Comparison of ENCODE assay signal across 22 cellular contexts in the genomic region with DNA sequence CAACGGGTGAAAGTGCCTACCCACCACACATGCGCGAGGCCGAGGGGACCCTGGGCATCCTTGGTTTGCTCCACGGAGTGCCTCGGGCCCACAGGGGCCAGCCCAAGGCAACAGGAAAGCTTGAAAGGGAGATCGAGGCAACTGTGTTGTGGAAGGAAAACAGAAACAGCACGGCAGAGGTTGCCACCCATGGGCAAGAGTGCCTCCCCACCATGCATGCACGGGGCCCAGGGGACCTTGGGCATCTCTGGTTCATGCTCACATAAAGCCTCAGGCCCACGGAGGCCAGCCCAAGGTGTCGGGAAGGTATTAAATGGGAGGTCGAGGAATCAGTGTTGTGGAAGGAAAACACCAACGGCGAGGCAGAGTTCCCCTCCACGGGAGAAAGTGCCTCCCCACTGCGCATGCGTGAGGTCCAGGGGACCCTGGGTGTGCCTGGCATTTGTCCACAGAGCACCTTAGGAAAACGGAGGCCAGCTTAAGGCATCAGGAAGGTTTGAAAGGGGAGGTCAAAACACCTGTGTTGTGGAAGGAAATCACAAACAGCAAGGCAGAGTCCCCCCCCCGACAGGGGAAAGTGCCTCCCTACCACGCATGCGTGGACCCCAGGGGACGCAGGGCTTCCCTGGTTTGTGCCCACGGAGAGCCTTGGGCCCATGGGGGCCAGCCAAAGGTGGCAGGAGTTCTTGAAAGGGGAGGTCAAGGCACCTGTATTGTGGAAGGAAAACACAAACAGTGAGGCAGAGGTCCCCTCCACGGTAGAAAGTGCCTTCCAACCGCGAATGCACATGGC.
"Had no signal": no experiment of that assay in that cellular context is flagged by ENCODE, and none has a peak within 500 bp of the region (broad histone marks: within the 10 kb centered on the region; RNA-seq: fewer than 3 reads in every experiment).

No MANE protein-coding gene starts in this region.

- H3K4me1 ChIP-seq: foreskin keratinocyte had no signal

- H3K27ac Mint-ChIP-seq: activated CD4-positive, alpha-beta T cell treated with anti-CD3 and anti-CD28 coated beads, Interleukin-2, amount 10 ng/mL, durations not matched to agents 24 days and 14 days; activated CD8-positive, alpha-beta T cell treated with anti-CD3 and anti-CD28 coated beads, Interleukin-2, amount 10 ng/mL, durations not matched to agents 7 days and 5 days; activated naive CD8-positive, alpha-beta T cell treated with anti-CD3 and anti-CD28 coated beads for 36 hours; activated T-helper 17 cell treated with anti-CD3 and anti-CD28 coated beads, Interleukin-2, amount 50 U/mL, for 72 hours; nephron progenitor cell; T-helper 2 cell treated with Interferon-gamma antibody and Interleukin-4, amounts not matched to agents 5 μg/mL and 100 μg/mL, for 36 hours; type B pancreatic cell had no signal

- FAIRE-seq: bronchial epithelial cell, endometrium had no signal

- H3K4me3 ChIP-seq: thoracic aorta had no signal

- DNase-seq: activated CD4-positive, alpha-beta T cell treated with anti-CD3 and anti-CD28 coated beads, Interleukin-2, amount 10 ng/mL, durations not matched to agents 24 days and 14 days; activated CD8-positive, alpha-beta T cell treated with anti-CD3 and anti-CD28 coated beads, Interleukin-2, amount 10 ng/mL, durations not matched to agents 7 days and 5 days; activated naive CD4-positive, alpha-beta T cell treated with Interleukin-2 at 50 U/mL for 16 hours; activated naive CD8-positive, alpha-beta T cell treated with anti-CD3 and anti-CD28 coated beads for 36 hours; activated T-cell treated with anti-CD3 and anti-CD28 coated beads, Interleukin-2, amount 50 U/mL, for 1 hour; cerebellar nuclear complex; foreskin keratinocyte; hypothalamus; mammary epithelial cell; midbrain; nephron progenitor cell; stimulated activated CD4-positive, alpha-beta T cell treated with anti-CD3 and anti-CD28 coated beads, Interleukin-4, amount 100 ng/mL, for 1 hour; stimulated activated naive CD4-positive, alpha-beta T cell had no signal

- H3K36me3 Mint-ChIP-seq: activated naive CD8-positive, alpha-beta T cell treated with anti-CD3 and anti-CD28 coated beads for 36 hours; type B pancreatic cell had no signal

- H3K36me3 ChIP-seq: thoracic aorta had no signal

- H3K27me3 Mint-ChIP-seq: activated CD4-positive, alpha-beta T cell treated with anti-CD3 and anti-CD28 coated beads, Interleukin-2, amount 10 ng/mL, durations not matched to agents 24 days and 14 days; activated T-helper 17 cell treated with anti-CD3 and anti-CD28 coated beads, Interleukin-2, amount 50 U/mL, for 72 hours; type B pancreatic cell had no signal

- H3K4me3 Mint-ChIP-seq: activated CD4-positive, alpha-beta T cell treated with anti-CD3 and anti-CD28 coated beads, Interleukin-2, amount 10 ng/mL, durations not matched to agents 24 days and 14 days; activated CD8-positive, alpha-beta T cell treated with anti-CD3 and anti-CD28 coated beads, Interleukin-2, amount 10 ng/mL, durations not matched to agents 7 days and 5 days; activated naive CD8-positive, alpha-beta T cell treated with anti-CD3 and anti-CD28 coated beads for 36 hours; activated T-helper 17 cell treated with anti-CD3 and anti-CD28 coated beads, Interleukin-2, amount 50 U/mL, for 72 hours; nephron progenitor cell; T-helper 2 cell treated with Interferon-gamma antibody and Interleukin-4, amounts not matched to agents 5 μg/mL and 100 μg/mL, for 36 hours; type B pancreatic cell had no signal

- ATAC-seq: activated CD4-positive, CD25-positive, alpha-beta regulatory T cell treated with anti-CD3 and anti-CD28 coated beads, Interleukin-2, amount 50 U/mL, for 24 hours; activated CD8-positive, alpha-beta T cell treated with anti-CD3 and anti-CD28 coated beads, Interleukin-2, amount 10 ng/mL, durations not matched to agents 7 days and 5 days; activated T-helper 17 cell treated with anti-CD3 and anti-CD28 coated beads, Interleukin-2, amount 50 U/mL, for 72 hours; foreskin keratinocyte; SK-N-SH treated with all-trans-retinoic acid at 6 μM for 48 hours had no signal

- H3K27ac ChIP-seq: foreskin keratinocyte, thoracic aorta, VCaP had no signal

- H3K9me3 Mint-ChIP-seq: activated naive CD8-positive, alpha-beta T cell treated with anti-CD3 and anti-CD28 coated beads for 36 hours; type B pancreatic cell had no signal

- H3K27me3 ChIP-seq: foreskin keratinocyte had no signal

- H3K4me1 Mint-ChIP-seq: activated CD4-positive, alpha-beta T cell treated with anti-CD3 and anti-CD28 coated beads, Interleukin-2, amount 10 ng/mL, durations not matched to agents 24 days and 14 days; activated naive CD8-positive, alpha-beta T cell treated with anti-CD3 and anti-CD28 coated beads for 36 hours; activated T-helper 17 cell treated with anti-CD3 and anti-CD28 coated beads, Interleukin-2, amount 50 U/mL, for 72 hours; nephron progenitor cell had no signal
